In genomic region chr2:18656048-18656447, GRCh38 we compare ENCODE assay signal across 1 cellular context.
A peak's percentile ranks its signal among the peaks of the same experiment; 100 is the strongest.
TF ChIP-seq lines count a peak whose summit lies in the region.

No MANE protein-coding gene starts in this region.

TF ChIP-seq in K562, 482 proteins besides CTCF, POLR2A, EP300 and RAD21 (continued from another document):
- TF ChIP-seq ZBTB9 (CRISPR knock-in tag; IDR thresholded peaks at IDR 0.05) = no peak
- peak; percentile 80 for TF ChIP-seq ZNF316 (IDR thresholded peaks at IDR 0.05)
- no peak for TF ChIP-seq NEUROD1 (IDR thresholded peaks at IDR 0.05; ENCODE audit: borderline replicate concordance, low read depth, low read length, partially characterized antibody)
- TF ChIP-seq TRIM25 (IDR thresholded peaks at IDR 0.05; ENCODE audit: borderline replicate concordance) = no peak
- no peak for TF ChIP-seq ZNF551 (CRISPR knock-in tag; IDR thresholded peaks at IDR 0.05)
- peak; percentile 93 for TF ChIP-seq MAFF (IDR thresholded peaks at IDR 0.05; ENCODE audit: low read length)
- TF ChIP-seq POLR3A (IDR thresholded peaks at IDR 0.05; ENCODE audit: borderline replicate concordance, extremely low read depth, insufficient read depth, insufficient read length) = no peak
- no peak for TF ChIP-seq TRIM24 (IDR thresholded peaks at IDR 0.05)
- no peak for TF ChIP-seq PRMT5 (CRISPR knock-in tag; IDR thresholded peaks at IDR 0.05)
- TF ChIP-seq, protein P1, sequence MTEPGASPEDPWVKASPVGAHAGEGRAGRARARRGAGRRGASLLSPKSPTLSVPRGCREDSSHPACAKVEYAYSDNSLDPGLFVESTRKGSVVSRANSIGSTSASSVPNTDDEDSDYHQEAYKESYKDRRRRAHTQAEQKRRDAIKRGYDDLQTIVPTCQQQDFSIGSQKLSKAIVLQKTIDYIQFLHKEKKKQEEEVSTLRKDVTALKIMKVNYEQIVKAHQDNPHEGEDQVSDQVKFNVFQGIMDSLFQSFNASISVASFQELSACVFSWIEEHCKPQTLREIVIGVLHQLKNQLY (CRISPR knock-in tag; conservative IDR thresholded peaks at IDR 0.05) = no peak
